ENCODE assay signal across 1 cellular context in the genomic region with DNA sequence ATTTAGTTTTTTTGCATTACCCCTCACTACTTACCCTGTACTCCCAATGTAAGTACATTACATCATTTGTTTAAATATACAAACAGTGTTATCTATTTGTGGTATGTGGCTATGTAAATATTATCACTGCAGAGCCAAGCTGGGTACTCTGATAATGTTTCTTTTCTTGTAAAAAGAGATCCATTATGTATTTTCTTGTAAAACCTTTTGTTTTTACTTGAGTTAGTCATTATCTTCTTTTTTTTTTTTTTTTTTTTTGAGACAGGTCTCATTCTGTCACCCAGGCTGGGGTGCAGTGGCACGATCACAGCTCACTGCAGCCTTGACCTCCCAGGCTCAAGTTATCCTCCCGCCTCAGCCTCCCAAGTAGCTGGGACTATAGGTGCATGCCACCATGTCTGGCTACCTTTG.
TF ChIP-seq lines count a peak whose summit lies in the region.

No MANE protein-coding gene starts in this region.

TF ChIP-seq in HEK293, 187 proteins besides CTCF, POLR2A, EP300 and RAD21 (continued from another document):
- TF ChIP-seq, protein P1, sequence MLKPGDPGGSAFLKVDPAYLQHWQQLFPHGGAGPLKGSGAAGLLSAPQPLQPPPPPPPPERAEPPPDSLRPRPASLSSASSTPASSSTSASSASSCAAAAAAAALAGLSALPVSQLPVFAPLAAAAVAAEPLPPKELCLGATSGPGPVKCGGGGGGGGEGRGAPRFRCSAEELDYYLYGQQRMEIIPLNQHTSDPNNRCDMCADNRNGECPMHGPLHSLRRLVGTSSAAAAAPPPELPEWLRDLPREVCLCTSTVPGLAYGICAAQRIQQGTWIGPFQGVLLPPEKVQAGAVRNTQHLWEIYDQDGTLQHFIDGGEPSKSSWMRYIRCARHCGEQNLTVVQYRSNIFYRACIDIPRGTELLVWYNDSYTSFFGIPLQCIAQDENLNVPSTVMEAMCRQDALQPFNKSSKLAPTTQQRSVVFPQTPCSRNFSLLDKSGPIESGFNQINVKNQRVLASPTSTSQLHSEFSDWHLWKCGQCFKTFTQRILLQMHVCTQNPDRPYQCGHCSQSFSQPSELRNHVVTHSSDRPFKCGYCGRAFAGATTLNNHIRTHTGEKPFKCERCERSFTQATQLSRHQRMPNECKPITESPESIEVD (tag by site-specific recombination; IDR thresholded peaks at IDR 0.05): peak; percentile 41; the same call in 1 of the 2 replicates
- peak; percentile 58 for TF ChIP-seq ZNF629 (tag by site-specific recombination; IDR thresholded peaks at IDR 0.05)
- TF ChIP-seq ZNF24 (tag by site-specific recombination; IDR thresholded peaks at IDR 0.05): 0 out of 2 replicates have a peak, but pooled peaks have one; percentile 23
- peak; percentile 67 for TF ChIP-seq ZNF843 (tag by site-specific recombination; IDR thresholded peaks at IDR 0.05)
- TF ChIP-seq, protein P2, sequence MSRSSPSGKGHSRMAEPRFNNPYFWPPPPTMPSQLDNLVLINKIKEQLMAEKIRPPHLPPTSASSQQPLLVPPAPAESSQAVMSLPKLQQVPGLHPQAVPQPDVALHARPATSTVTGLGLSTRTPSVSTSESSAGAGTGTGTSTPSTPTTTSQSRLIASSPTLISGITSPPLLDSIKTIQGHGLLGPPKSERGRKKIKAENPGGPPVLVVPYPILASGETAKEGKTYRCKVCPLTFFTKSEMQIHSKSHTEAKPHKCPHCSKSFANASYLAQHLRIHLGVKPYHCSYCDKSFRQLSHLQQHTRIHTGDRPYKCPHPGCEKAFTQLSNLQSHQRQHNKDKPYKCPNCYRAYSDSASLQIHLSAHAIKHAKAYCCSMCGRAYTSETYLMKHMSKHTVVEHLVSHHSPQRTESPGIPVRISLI (tag by site-specific recombination; IDR thresholded peaks at IDR 0.05): 0 out of 2 replicates have a peak, but pooled peaks have one; percentile 16
- peak; percentile 92 for TF ChIP-seq GLIS1 (tag by site-specific recombination; IDR thresholded peaks at IDR 0.05)
- peak; percentile 44; the same call in 1 of the 2 replicates for TF ChIP-seq BCL11A (tag by site-specific recombination; IDR thresholded peaks at IDR 0.05; ENCODE audit: low read depth)
- peak; percentile 37; the same call in 1 of the 2 replicates for TF ChIP-seq ZNF585B (tag by site-specific recombination; IDR thresholded peaks at IDR 0.05)
- TF ChIP-seq WT1 (tag by site-specific recombination; IDR thresholded peaks at IDR 0.05): peak; percentile 77
- 0 out of 2 replicates have a peak, but pooled peaks have one; percentile 28 for TF ChIP-seq ZNF10 (tag by site-specific recombination; IDR thresholded peaks at IDR 0.05)
- TF ChIP-seq, protein P3, sequence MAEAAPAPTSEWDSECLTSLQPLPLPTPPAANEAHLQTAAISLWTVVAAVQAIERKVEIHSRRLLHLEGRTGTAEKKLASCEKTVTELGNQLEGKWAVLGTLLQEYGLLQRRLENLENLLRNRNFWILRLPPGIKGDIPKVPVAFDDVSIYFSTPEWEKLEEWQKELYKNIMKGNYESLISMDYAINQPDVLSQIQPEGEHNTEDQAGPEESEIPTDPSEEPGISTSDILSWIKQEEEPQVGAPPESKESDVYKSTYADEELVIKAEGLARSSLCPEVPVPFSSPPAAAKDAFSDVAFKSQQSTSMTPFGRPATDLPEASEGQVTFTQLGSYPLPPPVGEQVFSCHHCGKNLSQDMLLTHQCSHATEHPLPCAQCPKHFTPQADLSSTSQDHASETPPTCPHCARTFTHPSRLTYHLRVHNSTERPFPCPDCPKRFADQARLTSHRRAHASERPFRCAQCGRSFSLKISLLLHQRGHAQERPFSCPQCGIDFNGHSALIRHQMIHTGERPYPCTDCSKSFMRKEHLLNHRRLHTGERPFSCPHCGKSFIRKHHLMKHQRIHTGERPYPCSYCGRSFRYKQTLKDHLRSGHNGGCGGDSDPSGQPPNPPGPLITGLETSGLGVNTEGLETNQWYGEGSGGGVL (tag by site-specific recombination; IDR thresholded peaks at IDR 0.05): 0 out of 2 replicates have a peak, but pooled peaks have one; percentile 34
- 0 out of 2 replicates have a peak, but pooled peaks have one; percentile 33 for TF ChIP-seq ZNF366 (tag by site-specific recombination; conservative IDR thresholded peaks at IDR 0.05)
- TF ChIP-seq, protein P4, sequence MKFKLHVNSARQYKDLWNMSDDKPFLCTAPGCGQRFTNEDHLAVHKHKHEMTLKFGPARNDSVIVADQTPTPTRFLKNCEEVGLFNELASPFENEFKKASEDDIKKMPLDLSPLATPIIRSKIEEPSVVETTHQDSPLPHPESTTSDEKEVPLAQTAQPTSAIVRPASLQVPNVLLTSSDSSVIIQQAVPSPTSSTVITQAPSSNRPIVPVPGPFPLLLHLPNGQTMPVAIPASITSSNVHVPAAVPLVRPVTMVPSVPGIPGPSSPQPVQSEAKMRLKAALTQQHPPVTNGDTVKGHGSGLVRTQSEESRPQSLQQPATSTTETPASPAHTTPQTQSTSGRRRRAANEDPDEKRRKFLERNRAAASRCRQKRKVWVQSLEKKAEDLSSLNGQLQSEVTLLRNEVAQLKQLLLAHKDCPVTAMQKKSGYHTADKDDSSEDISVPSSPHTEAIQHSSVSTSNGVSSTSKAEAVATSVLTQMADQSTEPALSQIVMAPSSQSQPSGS (tag by site-specific recombination; IDR thresholded peaks at IDR 0.05; ENCODE audit: low read depth): peak; percentile 76
- TF ChIP-seq SP7 (tag by site-specific recombination; IDR thresholded peaks at IDR 0.05): peak; percentile 26; the same call in 1 of the 2 replicates
